Comparison of ENCODE assay signal across 9 cellular contexts in the genomic region with DNA sequence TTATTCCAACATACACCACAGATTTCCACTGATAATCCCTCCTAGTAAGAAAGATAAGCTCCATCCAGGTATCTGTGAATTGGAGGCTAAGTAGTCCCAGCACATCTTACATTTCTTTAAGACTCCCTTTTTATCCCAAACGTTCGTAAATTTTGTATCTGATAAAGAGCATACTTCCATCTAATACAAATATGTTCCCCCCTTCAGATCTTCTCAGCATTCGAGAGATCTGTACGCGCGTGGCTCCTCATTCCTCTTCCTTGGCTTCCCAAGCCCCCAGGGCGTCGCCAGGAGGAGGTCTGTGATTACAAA. TPM values are rescaled to one million over a fixed set of nuclear protein-coding genes. Genes with fewer than 3 reads are reported as not detected.
DNase-seq lines count a peak whose midpoint lies in the region; ATAC-seq and TF ChIP-seq lines count a peak whose summit lies in the region.
"Had no signal": no experiment of that assay in that cellular context is flagged by ENCODE, and none has a peak within 500 bp of the region (broad histone marks: within the 10 kb centered on the region; RNA-seq: fewer than 3 reads in every experiment).

No MANE protein-coding gene starts in this region.

- peaks cover 20% of the 10 kb centered on the region for H3K9me3 ChIP-seq in T-helper 17 cell (ENCODE audit: control insufficient read depth, low read length, poor library complexity, severe bottlenecking)

- H3K9me3 Mint-ChIP-seq in activated T-cell treated with anti-CD3 and anti-CD28 coated beads, Interleukin-2, amount 50 U/mL, for 24 hours: peaks cover 11% of the 10 kb centered on the region
- H3K9me3 Mint-ChIP-seq in stimulated activated memory B cell treated with anti-CD40 and anti-IgM and Interleukin-4, amounts not matched to agents 10 μg/mL and 1 μg/mL and 100 μg/mL, for 72 hours: peaks cover 2% of the 10 kb centered on the region

- peaks cover 17% of the 10 kb centered on the region for H3K4me1 Mint-ChIP-seq in activated T-cell treated with anti-CD3 and anti-CD28 coated beads, Interleukin-2, amount 50 U/mL, for 24 hours (ENCODE audit: low read depth)
- H3K4me1 Mint-ChIP-seq in T-helper 17 cell: peaks cover 20% of the 10 kb centered on the region
- H3K4me1 Mint-ChIP-seq in stimulated activated memory B cell treated with anti-CD40 and anti-IgM and Interleukin-4, amounts not matched to agents 10 μg/mL and 1 μg/mL and 100 μg/mL, for 72 hours: peaks cover 28% of the 10 kb centered on the region

- no peak overlapping the region for H3K27ac Mint-ChIP-seq in activated T-cell treated with anti-CD3 and anti-CD28 coated beads, Interleukin-2, amount 50 U/mL, for 24 hours
- H3K27ac Mint-ChIP-seq in T-helper 17 cell: peak overlapping the region; percentile 89
- H3K27ac Mint-ChIP-seq in stimulated activated memory B cell treated with anti-CD40 and anti-IgM and Interleukin-4, amounts not matched to agents 10 μg/mL and 1 μg/mL and 100 μg/mL, for 72 hours: peak overlapping the region; percentile 54

- H3K36me3 Mint-ChIP-seq in activated T-cell treated with anti-CD3 and anti-CD28 coated beads, Interleukin-2, amount 50 U/mL, for 24 hours (ENCODE audit: low read depth): peaks cover 2% of the 10 kb centered on the region
- H3K36me3 Mint-ChIP-seq in T-helper 17 cell (ENCODE audit: low read depth): peaks cover 4% of the 10 kb centered on the region
- peaks cover 8% of the 10 kb centered on the region for H3K36me3 Mint-ChIP-seq in stimulated activated memory B cell treated with anti-CD40 and anti-IgM and Interleukin-4, amounts not matched to agents 10 μg/mL and 1 μg/mL and 100 μg/mL, for 72 hours

- H3K27me3 Mint-ChIP-seq in activated T-cell treated with anti-CD3 and anti-CD28 coated beads, Interleukin-2, amount 50 U/mL, for 24 hours: peaks cover 97% of the 10 kb centered on the region
- H3K27me3 Mint-ChIP-seq in T-helper 17 cell: peaks cover 84% of the 10 kb centered on the region
- H3K27me3 Mint-ChIP-seq in stimulated activated memory B cell treated with anti-CD40 and anti-IgM and Interleukin-4, amounts not matched to agents 10 μg/mL and 1 μg/mL and 100 μg/mL, for 72 hours: peaks cover 95% of the 10 kb centered on the region

- peak overlapping the region; percentile 73 for H3K4me3 Mint-ChIP-seq in activated T-cell treated with anti-CD3 and anti-CD28 coated beads, Interleukin-2, amount 50 U/mL, for 24 hours
- peak overlapping the region; percentile 90 for H3K4me3 Mint-ChIP-seq in T-helper 17 cell
- H3K4me3 Mint-ChIP-seq in stimulated activated memory B cell treated with anti-CD40 and anti-IgM and Interleukin-4, amounts not matched to agents 10 μg/mL and 1 μg/mL and 100 μg/mL, for 72 hours: peak overlapping the region; percentile 79

- no peak for TF ChIP-seq CTCF in GM20000 (IDR thresholded peaks at IDR 0.05; ENCODE audit: extremely low read depth, missing control alignments)

- DNase-seq in activated T-cell treated with anti-CD3 and anti-CD28 coated beads, Interleukin-2, amount 50 U/mL, for 24 hours: no peak
- no peak for DNase-seq in activated T-cell treated with anti-CD3 and anti-CD28 coated beads, Interleukin-2, amount 50 U/mL, for 48 hours
- DNase-seq in T-helper 17 cell (no peak), glomerular visceral epithelial cell (ENCODE audit: extremely low spot score) (peak; percentile 47), NAMALWA (ENCODE audit: low spot score) (no peak), GM20000 (ENCODE audit: low spot score) (no peak)
- DNase-seq: MV-4-11 had no signal

- no peak for ATAC-seq in T-helper 17 cell
- no peak for ATAC-seq in stimulated activated memory B cell treated with anti-CD40 and anti-IgM and Interleukin-4, amounts not matched to agents 10 μg/mL and 1 μg/mL and 100 μg/mL, for 72 hours
- ATAC-seq in GM19324 (IDR thresholded peaks at IDR 0.05; ENCODE audit: low FRiP score, unreplicated experiment): no peak

RNA-seq across cellular contexts. Expression of gene CDKN2A, which starts 20.0 kb away (rescaled TPM):
- total RNA-seq in T-helper 17 cell: 1 to 10 TPM; 4.9 to 5.7 TPM

RNA-seq across cellular contexts. Expression of gene CDKN2B-AS1, which starts 20.4 kb away (rescaled TPM):
- total RNA-seq in T-helper 17 cell: 1 to 10 TPM; 1.6 to 1.7 TPM

RNA-seq across cellular contexts. Expression of gene CDKN2B, which starts 34.9 kb away (rescaled TPM):
- 1 to 10 TPM; 1.7 to 2.0 TPM for total RNA-seq in T-helper 17 cell
